20 cellular contexts compared by ENCODE assay signal in the genomic region with DNA sequence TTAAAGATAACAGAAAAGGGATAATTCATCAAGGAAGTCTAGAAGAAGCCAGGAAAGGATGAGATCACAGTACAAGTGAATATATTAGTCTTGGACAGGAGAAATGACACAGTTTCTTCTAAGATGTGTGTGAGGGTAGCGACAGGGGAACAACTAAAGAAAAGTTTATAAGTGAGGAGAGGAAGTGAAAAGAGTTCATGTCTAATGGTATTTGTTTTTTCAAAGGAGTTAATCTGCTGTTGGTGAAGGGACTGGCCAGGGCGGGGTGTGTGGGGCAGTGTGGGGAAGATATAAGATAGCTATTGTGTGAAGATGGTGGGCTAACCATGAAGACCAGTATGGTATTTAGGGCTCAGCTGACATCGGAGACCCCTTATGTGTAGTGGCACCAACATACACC. TPM values are rescaled to one million over a fixed set of nuclear protein-coding genes. Genes with fewer than 3 reads are reported as not detected.
DNase-seq lines count a peak whose midpoint lies in the region; ATAC-seq, FAIRE-seq and TF ChIP-seq lines count a peak whose summit lies in the region.
"Had no signal": no experiment of that assay in that cellular context is flagged by ENCODE, and none has a peak within 500 bp of the region (broad histone marks: within the 10 kb centered on the region; RNA-seq: fewer than 3 reads in every experiment).

No MANE protein-coding gene starts in this region.

- H3K4me3 ChIP-seq in OCI-LY3 (ENCODE audit: low read length) (no peak overlapping the region), thyroid gland (replicated peaks in 1 of 3) (no peak overlapping the region)
- H3K4me3 ChIP-seq: BLaER1 treated with 17β-estradiol and CSF1 and Interleukin-3, amounts not matched to agents 10 nM and 100 nM; GM23248; HAP-1 had no signal

- no peak overlapping the region for H3K4me3 Mint-ChIP-seq in stimulated activated memory B cell treated with anti-CD40 and anti-IgM and Interleukin-4, amounts not matched to agents 10 μg/mL and 1 μg/mL and 100 μg/mL, for 72 hours
- H3K4me3 Mint-ChIP-seq in T-cell: no peak overlapping the region
- H3K4me3 Mint-ChIP-seq: CD8-positive, alpha-beta T cell; IgD-negative memory B cell had no signal

- H3K9ac ChIP-seq in OCI-LY3 (ENCODE audit: low read length): no peak overlapping the region; the same call in 1 of the 2 replicates
- H3K9ac ChIP-seq: BLaER1 treated with 17β-estradiol and CSF1 and Interleukin-3, amounts not matched to agents 10 nM and 100 nM; GM23248 had no signal

- H3K4me1 ChIP-seq in OCI-LY3 (ENCODE audit: low read length) (peaks cover 31% of the 10 kb centered on the region), thyroid gland (peaks cover 4 to 10% of the 10 kb centered on the region in 2 donors)
- H3K4me1 ChIP-seq: HAP-1 had no signal

- POLR2A ChIA-PET in T-cell (lab: Charles Lee): no interaction called here

- H3K9me3 Mint-ChIP-seq in stimulated activated memory B cell treated with anti-CD40 and anti-IgM and Interleukin-4, amounts not matched to agents 10 μg/mL and 1 μg/mL and 100 μg/mL, for 72 hours: no peaks in the 10 kb centered on the region
- H3K9me3 Mint-ChIP-seq in T-cell: no peaks in the 10 kb centered on the region
- H3K9me3 Mint-ChIP-seq: CD8-positive, alpha-beta T cell; IgD-negative memory B cell had no signal

- H3K4me2 ChIP-seq in OCI-LY3 (ENCODE audit: low read length): peak overlapping the region; percentile 50

- 89 to 91% methylated on average over 3 of the region's 3 CpGs for WGBS in thyroid gland, 2 donors

- peak overlapping the region; percentile 69 for H3K27ac Mint-ChIP-seq in stimulated activated memory B cell treated with anti-CD40 and anti-IgM and Interleukin-4, amounts not matched to agents 10 μg/mL and 1 μg/mL and 100 μg/mL, for 72 hours
- no peak overlapping the region for H3K27ac Mint-ChIP-seq in T-cell
- H3K27ac Mint-ChIP-seq: CD8-positive, alpha-beta T cell had no signal

- H3K36me3 ChIP-seq in OCI-LY3 (replicated peaks; ENCODE audit: low read depth, low read length) (peaks cover 3% of the 10 kb centered on the region), thyroid gland (no peaks in the 10 kb centered on the region)
- H3K36me3 ChIP-seq: BLaER1 treated with 17β-estradiol and CSF1 and Interleukin-3, amounts not matched to agents 10 nM and 100 nM; HAP-1 had no signal

- no peaks in the 10 kb centered on the region for H3K79me2 ChIP-seq in OCI-LY3 (ENCODE audit: low read length)

- H3K27me3 ChIP-seq in OCI-LY3 (ENCODE audit: low read depth, low read length) (no peaks in the 10 kb centered on the region), thyroid gland (no peaks in the 10 kb centered on the region)
- H3K27me3 ChIP-seq: BLaER1 treated with 17β-estradiol and CSF1 and Interleukin-3, amounts not matched to agents 10 nM and 100 nM had no signal

- H3K9me3 ChIP-seq in OCI-LY3 (ENCODE audit: insufficient read depth, low read length) (no peaks in the 10 kb centered on the region), thyroid gland (no peaks in the 10 kb centered on the region)
- H3K9me3 ChIP-seq: BLaER1 treated with 17β-estradiol and CSF1 and Interleukin-3, amounts not matched to agents 10 nM and 100 nM; HAP-1 had no signal

- no peak overlapping the region for H2AFZ ChIP-seq in OCI-LY3 (ENCODE audit: low read depth, low read length)
- H2AFZ ChIP-seq: GM23248 had no signal

- TF ChIP-seq CTCF in OCI-LY3 (IDR thresholded peaks at IDR 0.05; ENCODE audit: low read depth, low read length) (no peak), thyroid gland (IDR thresholded peaks at IDR 0.05) (no peak)

- intact Hi-C loops in thyroid gland (cut with DNase I): no loop called here

- FAIRE-seq in GM12891 (lab: Jason Lieb, UNC): no peak
- FAIRE-seq: GM18507, HepG2 had no signal

- CTCF ChIA-PET in T-cell (lab: Charles Lee): no interaction called here

- no peaks in the 10 kb centered on the region for H4K20me1 ChIP-seq in OCI-LY3 (ENCODE audit: insufficient read depth, low read length)
- H4K20me1 ChIP-seq: BLaER1 treated with 17β-estradiol and CSF1 and Interleukin-3, amounts not matched to agents 10 nM and 100 nM had no signal

- no peaks in the 10 kb centered on the region for H3K27me3 Mint-ChIP-seq in stimulated activated memory B cell treated with anti-CD40 and anti-IgM and Interleukin-4, amounts not matched to agents 10 μg/mL and 1 μg/mL and 100 μg/mL, for 72 hours
- no peaks in the 10 kb centered on the region for H3K27me3 Mint-ChIP-seq in T-cell

- ATAC-seq in stimulated activated memory B cell treated with anti-CD40 and anti-IgM and Interleukin-4, amounts not matched to agents 10 μg/mL and 1 μg/mL and 100 μg/mL, for 72 hours: peak; percentile 61
- ATAC-seq in T-cell (replicated peaks in 1 of 4): no peak
- ATAC-seq: CD8-positive, alpha-beta T cell; HepG2 had no signal

- peaks cover 35% of the 10 kb centered on the region for H3K4me1 Mint-ChIP-seq in stimulated activated memory B cell treated with anti-CD40 and anti-IgM and Interleukin-4, amounts not matched to agents 10 μg/mL and 1 μg/mL and 100 μg/mL, for 72 hours
- peaks cover 2% of the 10 kb centered on the region in 3 donors for H3K4me1 Mint-ChIP-seq in T-cell

- H3K27ac ChIP-seq in OCI-LY3 (ENCODE audit: low read length) (peak overlapping the region; percentile 45), thyroid gland (no peak overlapping the region)
- H3K27ac ChIP-seq: BLaER1 treated with 17β-estradiol and CSF1 and Interleukin-3, amounts not matched to agents 10 nM and 100 nM; GM23248 had no signal

- TF ChIP-seq POLR2A in GM12891 (IDR thresholded peaks at IDR 0.05; ENCODE audit: low read depth, low read length) (no peak), thyroid gland (IDR thresholded peaks at IDR 0.05) (no peak)

- no peak for DNase-seq in GM12891 (ENCODE audit: insufficient read length, low spot score)
- peak; percentile 13 for DNase-seq in islet precursor cell
- no peak for DNase-seq in cerebellar nuclear complex (lab: John Stamatoyannopoulos, UW)
- no peak for DNase-seq in NCI-H1105 treated with DMSO at 0.1 percent for 48 hours (lab: John Stamatoyannopoulos, UW)
- DNase-seq in thyroid gland: no peak
- DNase-seq in T-cell: no peak
- DNase-seq: 8988T; Calu3; CD8-positive, alpha-beta T cell; DND-41; EL; GM23248 had no signal

- H3K36me3 Mint-ChIP-seq in stimulated activated memory B cell treated with anti-CD40 and anti-IgM and Interleukin-4, amounts not matched to agents 10 μg/mL and 1 μg/mL and 100 μg/mL, for 72 hours: peaks cover 11% of the 10 kb centered on the region
- no peaks in the 10 kb centered on the region for H3K36me3 Mint-ChIP-seq in T-cell
- H3K36me3 Mint-ChIP-seq: CD8-positive, alpha-beta T cell had no signal

TF ChIP-seq in GM12891, 5 proteins besides CTCF, POLR2A, EP300 and RAD21:
- TF ChIP-seq SPI1 (IDR thresholded peaks at IDR 0.05; ENCODE audit: low read depth, low read length) (peak; percentile 73), TAF1 (IDR thresholded peaks at IDR 0.05; ENCODE audit: low read depth, low read length) (no peak)

RNA-seq across cellular contexts. Expression of gene PPFIBP2, which starts 7.6 kb away (rescaled TPM):
- polyA plus RNA-seq in GM12891 (2012; ENCODE audit: low read depth, missing spikeins): 32.9 TPM
- 10 to 100 TPM; 64.3 to 91.9 (median 71.6) TPM for total RNA-seq in thyroid gland
- total RNA-seq in T-cell: 10 to 100 TPM; 12.5 to 46.6 (median 35.2) TPM

RNA-seq across cellular contexts. Expression of gene OLFML1, which starts 20.9 kb away (rescaled TPM):
- polyA plus RNA-seq in GM12891 (2012; ENCODE audit: low read depth, missing spikeins): 0.14 TPM
- total RNA-seq in thyroid gland (10 to 100 TPM in 1 of 4 donors, 1 to 10 TPM in 3; 2.7 to 11.0 (median 5.8) TPM), T-cell (under 1 TPM in 1 of 5 donors, not detected in 4; 0.16 TPM)
- total RNA-seq: A673; Calu3; CD8-positive, alpha-beta T cell had no signal
